Comparison of ENCODE assay signal across 9 cellular contexts in genomic region chr2:31324000-31324633, GRCh38.
A peak's percentile ranks its signal among the peaks of the same experiment; 100 is the strongest.
DNase-seq lines count a peak whose midpoint lies in the region; ATAC-seq, FAIRE-seq and TF ChIP-seq lines count a peak whose summit lies in the region.
"Had no signal": no experiment of that assay in that cellular context is flagged by ENCODE, and none has a peak within 500 bp of the region (broad histone marks: within the 10 kb centered on the region; RNA-seq: fewer than 3 reads in every experiment).

No MANE protein-coding gene starts in this region.

- H3K4me1 Mint-ChIP-seq in activated CD4-positive, alpha-beta T cell treated with anti-CD3 and anti-CD28 coated beads, Interleukin-2, amount 10 ng/mL, durations not matched to agents 7 days and 5 days = peaks cover 47% of the 10 kb centered on the region
- H3K4me1 Mint-ChIP-seq in astrocyte (ENCODE audit: low read depth, unreplicated experiment) (peaks cover 15% of the 10 kb centered on the region), endodermal cell (peaks cover 15% of the 10 kb centered on the region)

- H3K27me3 Mint-ChIP-seq in activated CD4-positive, alpha-beta T cell treated with anti-CD3 and anti-CD28 coated beads, Interleukin-2, amount 10 ng/mL, durations not matched to agents 7 days and 5 days = peaks cover 2% of the 10 kb centered on the region
- H3K27me3 Mint-ChIP-seq in astrocyte (ENCODE audit: low read depth, unreplicated experiment) (peaks cover 10% of the 10 kb centered on the region), endodermal cell (ENCODE audit: insufficient read depth) (peaks cover 17% of the 10 kb centered on the region)

- CTCF ChIA-PET in activated CD4-positive, alpha-beta T cell treated with anti-CD3 and anti-CD28 coated beads, Interleukin-2, amount 10 ng/mL, durations not matched to agents 7 days and 5 days (lab: Charles Lee) = interaction anchor here (1.0 to 1.5 kb wide), 2 partner anchors 11 to 612 kb away, joined by 3 to 4 read pairs; no protein-coding TSS in a partner anchor

- H3K4me1 ChIP-seq in astrocyte (ENCODE audit: insufficient read depth, low read length) (peaks cover 9% of the 10 kb centered on the region), parathyroid adenoma (no peaks in the 10 kb centered on the region), endodermal cell (ENCODE audit: control insufficient read depth, insufficient read depth, low read length) (peaks cover 10% of the 10 kb centered on the region)

- H3K4me3 ChIP-seq in astrocyte (ENCODE audit: insufficient read depth, low read depth, low read length) = peak overlapping the region; percentile 32
- H3K4me3 ChIP-seq in parathyroid adenoma (ENCODE audit: low read depth, low read length) = no peak overlapping the region
- H3K4me3 ChIP-seq in endodermal cell (ENCODE audit: low read length) = no peak overlapping the region

- peak overlapping the region; percentile 85 for H3K27ac Mint-ChIP-seq in activated CD4-positive, alpha-beta T cell treated with anti-CD3 and anti-CD28 coated beads, Interleukin-2, amount 10 ng/mL, durations not matched to agents 7 days and 5 days
- H3K27ac Mint-ChIP-seq in astrocyte (ENCODE audit: unreplicated experiment) = no peak overlapping the region
- no peak overlapping the region for H3K27ac Mint-ChIP-seq in endodermal cell

- ATAC-seq in HG03135 (IDR thresholded peaks at IDR 0.05; ENCODE audit: unreplicated experiment) = peak; percentile 86

- no peak for DNase-seq in activated CD4-positive, alpha-beta T cell treated with anti-CD3 and anti-CD28 coated beads, Interleukin-2, amount 10 ng/mL, durations not matched to agents 7 days and 5 days
- no peak for DNase-seq in activated CD4-positive, alpha-beta T cell treated with anti-CD3 and anti-CD28 coated beads, Interleukin-2, amount 50 U/mL, for 4 hours
- DNase-seq in astrocyte (ENCODE audit: low read depth) (no peak), hippocampal formation (lab: John Stamatoyannopoulos, UW) (no peak), endodermal cell (no peak), mesenteric fat pad (ENCODE audit: low spot score) (no peak)

- H2AFZ ChIP-seq in astrocyte (ENCODE audit: low read depth, low read length) = peak overlapping the region; percentile 26
- peak overlapping the region; percentile 19 for H2AFZ ChIP-seq in parathyroid adenoma

- peak; percentile 63 for FAIRE-seq in astrocyte (lab: Jason Lieb, UNC)
- FAIRE-seq: TTC549 had no signal

- peak overlapping the region; percentile 45 for H3K4me3 Mint-ChIP-seq in activated CD4-positive, alpha-beta T cell treated with anti-CD3 and anti-CD28 coated beads, Interleukin-2, amount 10 ng/mL, durations not matched to agents 7 days and 5 days
- H3K4me3 Mint-ChIP-seq in astrocyte (ENCODE audit: unreplicated experiment) (peak overlapping the region; percentile 28), endodermal cell (no peak overlapping the region)

- no peaks in the 10 kb centered on the region for H4K20me1 ChIP-seq in astrocyte (ENCODE audit: insufficient read depth, low read length)

- TF ChIP-seq CTCF in astrocyte (IDR thresholded peaks at IDR 0.05; ENCODE audit: insufficient read depth, low read depth, low read length) (no peak), parathyroid adenoma (IDR thresholded peaks at IDR 0.05) (no peak), endodermal cell (conservative IDR thresholded peaks at IDR 0.05) (no peak)

- POLR2A ChIA-PET in activated CD4-positive, alpha-beta T cell treated with anti-CD3 and anti-CD28 coated beads, Interleukin-2, amount 10 ng/mL, durations not matched to agents 7 days and 5 days (lab: Charles Lee) = interaction anchor here (0.6 kb wide), 1 partner anchor 295 kb away, joined by 4 read pairs; no protein-coding TSS in a partner anchor

- no peak overlapping the region for H3K27ac ChIP-seq in astrocyte (ENCODE audit: low read depth, low read length)
- H3K27ac ChIP-seq in parathyroid adenoma = no peak overlapping the region
- no peak overlapping the region for H3K27ac ChIP-seq in endodermal cell (ENCODE audit: low read depth, low read length)

- H3K79me2 ChIP-seq in astrocyte (ENCODE audit: insufficient read depth, low read length) (no peaks in the 10 kb centered on the region), parathyroid adenoma (no peaks in the 10 kb centered on the region)

- WGBS in endodermal cell (ENCODE audit: insufficient coverage in 1 of 2, insufficient read length in 1 of 2), 2 experiments = 88 to 100% methylated on average over 3 to 5 of the region's 5 CpGs

- H3K9me3 ChIP-seq in astrocyte (ENCODE audit: insufficient read depth, low read depth, low read length) (no peaks in the 10 kb centered on the region), parathyroid adenoma (ENCODE audit: control insufficient read depth, low read length) (no peaks in the 10 kb centered on the region), endodermal cell (ENCODE audit: control insufficient read depth, low read length) (no peaks in the 10 kb centered on the region)

- H3K27me3 ChIP-seq in astrocyte (ENCODE audit: insufficient read depth, low read length) (no peaks in the 10 kb centered on the region), parathyroid adenoma (ENCODE audit: control insufficient read depth, insufficient read depth, low read length) (no peaks in the 10 kb centered on the region), endodermal cell (ENCODE audit: control insufficient read depth, insufficient read depth, low read length, poor library complexity, severe bottlenecking) (no peaks in the 10 kb centered on the region)

- peak overlapping the region; percentile 27 for H3K9ac ChIP-seq in astrocyte (ENCODE audit: low read length)
- H3K9ac ChIP-seq in parathyroid adenoma = no peak overlapping the region
- H3K9ac ChIP-seq in endodermal cell (ENCODE audit: extremely low read depth, low read length, poor library complexity, severe bottlenecking) = no peak overlapping the region

- H3K36me3 Mint-ChIP-seq in activated CD4-positive, alpha-beta T cell treated with anti-CD3 and anti-CD28 coated beads, Interleukin-2, amount 10 ng/mL, durations not matched to agents 7 days and 5 days (ENCODE audit: low read depth) = no peaks in the 10 kb centered on the region
- H3K36me3 Mint-ChIP-seq in astrocyte (ENCODE audit: low read depth, unreplicated experiment) (no peaks in the 10 kb centered on the region), endodermal cell (ENCODE audit: low read depth) (no peaks in the 10 kb centered on the region)

- H3K36me3 ChIP-seq in astrocyte (ENCODE audit: insufficient read depth, low read length) (no peaks in the 10 kb centered on the region), parathyroid adenoma (ENCODE audit: control insufficient read depth, insufficient read depth, low read length) (no peaks in the 10 kb centered on the region), endodermal cell (ENCODE audit: control insufficient read depth, insufficient read depth, low read length) (no peaks in the 10 kb centered on the region)

- H3K9me3 Mint-ChIP-seq in activated CD4-positive, alpha-beta T cell treated with anti-CD3 and anti-CD28 coated beads, Interleukin-2, amount 10 ng/mL, durations not matched to agents 7 days and 5 days = no peaks in the 10 kb centered on the region
- H3K9me3 Mint-ChIP-seq in astrocyte (ENCODE audit: unreplicated experiment) = peaks cover 2% of the 10 kb centered on the region
- H3K9me3 Mint-ChIP-seq in endodermal cell = no peaks in the 10 kb centered on the region

- H3K4me2 ChIP-seq in astrocyte (ENCODE audit: low read length) (peak overlapping the region; percentile 74), parathyroid adenoma (ENCODE audit: low read length) (peak overlapping the region; percentile 9)
